23 cellular contexts compared by ENCODE assay signal in genomic region chr1:104868794-104869193, GRCh38.
A peak's percentile ranks its signal among the peaks of the same experiment; 100 is the strongest.
DNase-seq lines count a peak whose midpoint lies in the region; ATAC-seq and TF ChIP-seq lines count a peak whose summit lies in the region.
"Had no signal": no experiment of that assay in that cellular context is flagged by ENCODE, and none has a peak within 500 bp of the region (broad histone marks: within the 10 kb centered on the region; RNA-seq: fewer than 3 reads in every experiment).

No MANE protein-coding gene starts in this region.

- no peak overlapping the region for H3K4me3 ChIP-seq in OCI-LY3 (ENCODE audit: low read length)
- H3K4me3 ChIP-seq: SJSA1 had no signal

- peak overlapping the region; percentile 39 for H3K4me2 ChIP-seq in OCI-LY3 (ENCODE audit: low read length)

- no peaks in the 10 kb centered on the region for H3K9me3 ChIP-seq in OCI-LY3 (ENCODE audit: insufficient read depth, low read length)
- H3K9me3 ChIP-seq: SJSA1 had no signal

- H2AFZ ChIP-seq in OCI-LY3 (ENCODE audit: low read depth, low read length), result peak overlapping the region; percentile 80

- DNase-seq in NCI-H1417 (lab: John Stamatoyannopoulos, UW) (peak in 2 of 3 experiments; percentile 3 to 55), NCI-H1417 treated with DMSO at 0.1 percent for 48 hours (lab: John Stamatoyannopoulos, UW) (no peak), left kidney (ENCODE audit: low read depth, low spot score) (peak; percentile 25), amygdala (lab: John Stamatoyannopoulos, UW) (no peak), left lobe of liver (ENCODE audit: low spot score) (no peak), NCI-H2171 (lab: John Stamatoyannopoulos, UW) (no peak)
- DNase-seq: DMS153, DND-41, KBM-7, MV-4-11, NCI-H1105 treated with DMSO at 0.1 percent for 48 hours, NCI-H1694, NCI-H2029 treated with DMSO at 0.1 percent for 48 hours, NCI-H2171 treated with DMSO at 0.1 percent for 48 hours, NCI-H345, NCI-H526, OCI-M1 had no signal

- peak; percentile 70 for ATAC-seq in GM21360 (IDR thresholded peaks at IDR 0.05; ENCODE audit: unreplicated experiment)
- no peak for ATAC-seq in left lobe of liver
- ATAC-seq: HCT116, Right ventricle myocardium inferior had no signal

- H4K20me1 ChIP-seq in OCI-LY3 (ENCODE audit: insufficient read depth, low read length), result no peaks in the 10 kb centered on the region

- TF ChIP-seq CTCF in OCI-LY3 (IDR thresholded peaks at IDR 0.05; ENCODE audit: low read depth, low read length), result no peak

- H3K9ac ChIP-seq in OCI-LY3 (ENCODE audit: low read length), result no peak overlapping the region

- no peak overlapping the region for H3K27ac ChIP-seq in OCI-LY3 (ENCODE audit: low read length)
- H3K27ac ChIP-seq: 22Rv1, SJSA1 had no signal

- no peaks in the 10 kb centered on the region for H3K27me3 ChIP-seq in OCI-LY3 (ENCODE audit: low read depth, low read length)
- H3K27me3 ChIP-seq: SJSA1 had no signal

- peaks cover 8% of the 10 kb centered on the region for H3K4me1 ChIP-seq in OCI-LY3 (ENCODE audit: low read length)
- H3K4me1 ChIP-seq: SJSA1 had no signal

- H3K79me2 ChIP-seq in OCI-LY3 (ENCODE audit: low read length), result no peaks in the 10 kb centered on the region

- no peaks in the 10 kb centered on the region for H3K36me3 ChIP-seq in OCI-LY3 (replicated peaks; ENCODE audit: low read depth, low read length)
- H3K36me3 ChIP-seq: SJSA1 had no signal

Comparison
In these comparisons a context has a peak if more than half of its experiments do, and no peak if none do; other contexts are left out.
1. DNase-seq: peak in NCI-H1417 (2 of 3) and left kidney (single experiment); none in NCI-H1417 treated with DMSO at 0.1 percent for 48 hours (single experiment), amygdala (0 of 56), left lobe of liver (single experiment) and NCI-H2171 (single experiment).